8 cellular contexts compared by ENCODE assay signal in genomic region chr3:120559228-120560061, GRCh38. TPM values are rescaled to one million over a fixed set of nuclear protein-coding genes. Genes with fewer than 3 reads are reported as not detected.
DNase-seq lines count a peak whose midpoint lies in the region; ATAC-seq and TF ChIP-seq lines count a peak whose summit lies in the region.

No MANE protein-coding gene starts in this region.

- H3K4me1 ChIP-seq in Peyer's patch (peaks cover 0 to 19% (median 5%) of the 10 kb centered on the region in 4 donors), stomach (peaks cover 14 to 43% (median 33%) of the 10 kb centered on the region in 4 donors)

- H3K36me3 ChIP-seq in Peyer's patch = no peaks in the 10 kb centered on the region
- H3K36me3 ChIP-seq in stomach = no peaks in the 10 kb centered on the region

- TF ChIP-seq POLR2A in Peyer's patch (IDR thresholded peaks at IDR 0.05) = no peak
- TF ChIP-seq POLR2A in stomach (IDR thresholded peaks at IDR 0.05) = no peak

- H3K27ac ChIP-seq in Peyer's patch (peak overlapping the region; percentile 37 to 80 (median 53)), stomach (peak overlapping the region; percentile 35 to 84 (median 74))

- peak overlapping the region; percentile 19 to 63 (median 38) for H3K4me3 ChIP-seq in Peyer's patch
- H3K4me3 ChIP-seq in cardiac fibroblast (replicated peaks in 1 of 2; ENCODE audit: low read depth in 2 of 2, low read length in 2 of 2) = peak overlapping the region; percentile 40 to 51
- H3K4me3 ChIP-seq in stomach = peak overlapping the region; percentile 40 to 51 (median 44)

- 9 to 18% (median 10%) methylated on average over 15 of the region's 15 CpGs for WGBS in stomach, 5 donors

- H3K9me3 ChIP-seq in Peyer's patch (no peaks in the 10 kb centered on the region), stomach (no peaks in the 10 kb centered on the region)

- ATAC-seq in GM19397 (IDR thresholded peaks at IDR 0.05; ENCODE audit: unreplicated experiment) = peak; percentile 21
- ATAC-seq in HG03439 (IDR thresholded peaks at IDR 0.05; ENCODE audit: unreplicated experiment) = peak; percentile 22

- peak; percentile 12 for TF ChIP-seq EP300 in stomach (IDR thresholded peaks at IDR 0.05)

- H3K27me3 ChIP-seq in Peyer's patch (no peaks in the 10 kb centered on the region), stomach (no peaks in the 10 kb centered on the region)

- DNase-seq in COLO829 (ENCODE audit: low spot score) = peak; percentile 77
- no peak for DNase-seq in Peyer's patch
- peak; percentile 54 to 82 for DNase-seq in cardiac fibroblast (ENCODE audit: low read depth in 2 of 2)
- DNase-seq in kidney tubule cell (ENCODE audit: low spot score) = peak; percentile 93
- DNase-seq in stomach = no peak
- no peak for DNase-seq in GM19240 (ENCODE audit: insufficient read length, low spot score)

- intact Hi-C loops in stomach (cut with DNase I; ENCODE audit: low total_unique reads) = loop anchor here (5.0 to 10.0 kb wide), 3 partner anchors 135 to 317 kb away; no protein-coding TSS in a partner anchor

- TF ChIP-seq CTCF in Peyer's patch (IDR thresholded peaks at IDR 0.05) (no peak), cardiac fibroblast (IDR thresholded peaks at IDR 0.05; ENCODE audit: low read depth, low read length) (no peak), stomach (IDR thresholded peaks at IDR 0.05) (peak in 1 of 7 experiments; percentile 45)

RNA-seq across cellular contexts. Expression of gene NDUFB4, which starts 36.7 kb away (rescaled TPM):
- total RNA-seq in Peyer's patch (100 to 1,000 TPM in 1 of 4 donors, 10 to 100 TPM in 3; 43.7 to 156 (median 79.6) TPM), stomach (100 to 1,000 TPM in 1 of 5 donors, 10 to 100 TPM in 4; 18.7 to 128 (median 89.8) TPM)
- polyA plus RNA-seq in stomach = 100 to 1,000 TPM; 190 to 343 (median 303) TPM

Comparison
In these comparisons a context has a peak if more than half of its experiments do, and no peak if none do; other contexts are left out.
1. DNase-seq: peak in COLO829 (single experiment), cardiac fibroblast (2 of 2) and kidney tubule cell (single experiment); none in Peyer's patch (0 of 3), stomach (single experiment) and GM19240 (single experiment).
2. Peak in every context shown above with its lines, with median percentiles within 50 percentile points of each other: H3K4me3 ChIP-seq.